ENCODE assay signal across 27 cellular contexts in the genomic region with DNA sequence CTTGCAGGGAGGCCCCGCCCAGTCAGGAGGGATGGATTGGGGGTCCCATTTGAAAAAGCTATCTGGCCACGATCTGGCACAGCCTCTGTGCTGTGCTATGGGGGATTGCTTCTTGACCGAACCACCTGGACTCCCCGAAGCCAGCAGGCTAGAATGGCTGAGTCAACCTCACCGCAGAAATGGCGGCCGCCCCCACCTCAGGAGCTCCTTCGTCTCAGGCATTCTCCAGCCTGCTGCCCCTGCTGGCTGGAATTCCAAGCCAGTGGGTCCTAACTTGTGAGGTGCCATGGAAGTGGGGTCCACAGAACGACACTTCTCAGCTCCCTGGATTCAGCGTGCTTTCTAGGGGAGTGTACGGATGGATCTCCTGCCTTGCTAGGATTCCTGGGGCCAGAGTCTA.
"Had no signal": no experiment of that assay in that cellular context is flagged by ENCODE, and none has a peak within 500 bp of the region (broad histone marks: within the 10 kb centered on the region; RNA-seq: fewer than 3 reads in every experiment).

No MANE protein-coding gene starts in this region.

- H3K4me3 ChIP-seq: coronary artery, dorsolateral prefrontal cortex, esophagus muscularis mucosa, gastrocnemius medialis, heart left ventricle had no signal

- H3K36me3 Mint-ChIP-seq: activated naive CD8-positive, alpha-beta T cell had no signal

- H3K9me3 ChIP-seq: esophagus muscularis mucosa, gastrocnemius medialis had no signal

- H3K4me3 Mint-ChIP-seq: activated CD8-positive, alpha-beta T cell treated with anti-CD3 and anti-CD28 coated beads for 36 hours; activated naive CD8-positive, alpha-beta T cell; activated T-cell treated with anti-CD3 and anti-CD28 coated beads, Interleukin-2, amount 50 U/mL, for 4 hours; central memory CD8-positive, alpha-beta T cell; dendritic cell treated with granulocyte-macrophage colony-stimulating factor and Interleukin-4, amounts not matched to agents 40 ng/mL and 50 ng/mL, for 4 days had no signal

- ATAC-seq: activated CD8-positive, alpha-beta T cell treated with anti-CD3 and anti-CD28 coated beads for 36 hours; activated T-cell treated with anti-CD3 and anti-CD28 coated beads, Interleukin-2, amount 50 U/mL, for 4 hours; foreskin keratinocyte; gastrocnemius medialis; heart left ventricle had no signal

- H3K27me3 ChIP-seq: brain microvascular endothelial cell, dorsolateral prefrontal cortex, esophagus muscularis mucosa, gastrocnemius medialis had no signal

- DNase-seq: activated CD4-positive, alpha-beta T cell treated with anti-CD3 and anti-CD28 coated beads for 1 hour; activated CD4-positive, alpha-beta T cell treated with anti-CD3 and anti-CD28 coated beads for 48 hours; activated CD4-positive, alpha-beta T cell treated with anti-CD3 and anti-CD28 coated beads, Interleukin-2, amount 50 U/mL, for 1 hour; activated CD4-positive, alpha-beta T cell treated with anti-CD3 and anti-CD28 coated beads, Interleukin-2, amount 50 U/mL, for 48 hours; activated CD8-positive, alpha-beta memory T cell treated with anti-CD3 and anti-CD28 coated beads for 24 hours; activated CD8-positive, alpha-beta T cell treated with anti-CD3 and anti-CD28 coated beads for 36 hours; activated gamma-delta T cell; activated naive CD4-positive, alpha-beta T cell; activated naive CD4-positive, alpha-beta T cell treated with anti-CD3 and anti-CD28 coated beads, Interleukin-2, amount 50 U/mL, for 16 hours; activated T-cell treated with anti-CD3 and anti-CD28 coated beads, Interleukin-2, amount 50 U/mL, for 4 hours; amniotic stem cell; anterior cingulate cortex; brain microvascular endothelial cell; dorsolateral prefrontal cortex; effector memory CD4-positive, alpha-beta T cell; erythroblast; foreskin keratinocyte; gastrocnemius medialis; glutamatergic neuron; heart left ventricle; T-helper 2 cell had no signal

- H3K27me3 Mint-ChIP-seq: central memory CD8-positive, alpha-beta T cell; dendritic cell treated with granulocyte-macrophage colony-stimulating factor and Interleukin-4, amounts not matched to agents 40 ng/mL and 50 ng/mL, for 4 days had no signal

- H3K27ac Mint-ChIP-seq: activated CD8-positive, alpha-beta T cell treated with anti-CD3 and anti-CD28 coated beads for 36 hours; activated naive CD8-positive, alpha-beta T cell; activated T-helper 2 cell treated with anti-CD3 and anti-CD28 coated beads, Interferon-gamma antibody, Interleukin-2, Interleukin-4, amounts not matched to agents 10 μg/mL and 5 μg/mL and 100 μg/mL, durations not matched to agents 14 hours and 24 hours and 36 hours; dendritic cell treated with granulocyte-macrophage colony-stimulating factor and Interleukin-4, amounts not matched to agents 40 ng/mL and 50 ng/mL, for 4 days had no signal

- H3K27ac ChIP-seq: brain microvascular endothelial cell, coronary artery, dorsolateral prefrontal cortex, esophagus muscularis mucosa, foreskin keratinocyte, gastrocnemius medialis, heart left ventricle had no signal

- H3K4me1 ChIP-seq: esophagus muscularis mucosa, foreskin keratinocyte, gastrocnemius medialis had no signal

- H3K4me1 Mint-ChIP-seq: central memory CD8-positive, alpha-beta T cell had no signal

- H3K36me3 ChIP-seq: brain microvascular endothelial cell, esophagus muscularis mucosa, gastrocnemius medialis, heart left ventricle had no signal

- H3K9me3 Mint-ChIP-seq: activated CD8-positive, alpha-beta T cell treated with anti-CD3 and anti-CD28 coated beads for 36 hours; activated T-cell treated with anti-CD3 and anti-CD28 coated beads, Interleukin-2, amount 50 U/mL, for 4 hours; activated T-helper 2 cell treated with anti-CD3 and anti-CD28 coated beads, Interferon-gamma antibody, Interleukin-2, Interleukin-4, amounts not matched to agents 10 μg/mL and 5 μg/mL and 100 μg/mL, durations not matched to agents 14 hours and 24 hours and 36 hours; central memory CD8-positive, alpha-beta T cell; dendritic cell treated with granulocyte-macrophage colony-stimulating factor and Interleukin-4, amounts not matched to agents 40 ng/mL and 50 ng/mL, for 4 days had no signal
